18 cellular contexts compared by ENCODE assay signal in genomic region chr9:131092030-131092429, GRCh38. TPM values are rescaled to one million over a fixed set of nuclear protein-coding genes. Genes with fewer than 3 reads are reported as not detected.
DNase-seq lines count a peak whose midpoint lies in the region; ATAC-seq and TF ChIP-seq lines count a peak whose summit lies in the region.
"Had no signal": no experiment of that assay in that cellular context is flagged by ENCODE, and none has a peak within 500 bp of the region (broad histone marks: within the 10 kb centered on the region; RNA-seq: fewer than 3 reads in every experiment).

No MANE protein-coding gene starts in this region.

- H3K4me2 ChIP-seq in IMR-90 (ENCODE audit: low read depth, low read length): no peak overlapping the region
- no peak overlapping the region for H3K4me2 ChIP-seq in neural progenitor cell
- H3K4me2 ChIP-seq: GM23338 had no signal

- POLR2A ChIA-PET in IMR-90 (lab: Charles Lee; ENCODE audit: unreplicated experiment): no interaction called here

- no peak overlapping the region for H3K56ac ChIP-seq in IMR-90 (ENCODE audit: extremely low read depth, insufficient read depth, low read length)

- TF ChIP-seq CTCF in C4-2B (conservative IDR thresholded peaks at IDR 0.05) (no peak), IMR-90 (conservative IDR thresholded peaks at IDR 0.05; ENCODE audit: low read depth, low read length) (no peak), brain microvascular endothelial cell (IDR thresholded peaks at IDR 0.05; ENCODE audit: low read depth, low read length, missing control alignments) (no peak), neural progenitor cell (IDR thresholded peaks at IDR 0.05) (no peak), lower leg skin (IDR thresholded peaks at IDR 0.05) (no peak)

- no peak overlapping the region for H3K4me3 ChIP-seq in IMR-90 (ENCODE audit: insufficient read depth, low read depth, low read length)
- H3K4me3 ChIP-seq in brain microvascular endothelial cell (ENCODE audit: low read depth, low read length): no peak overlapping the region
- H3K4me3 ChIP-seq in neural progenitor cell: no peak overlapping the region
- H3K4me3 ChIP-seq in lower leg skin (ENCODE audit: low read depth, poor library complexity, severe bottlenecking): no peak overlapping the region
- H3K4me3 ChIP-seq: GM23338 had no signal

- CTCF ChIA-PET in IMR-90 (lab: Yijun Ruan, JAX): no interaction called here

- H2BK20ac ChIP-seq in IMR-90 (ENCODE audit: low read depth, low read length): no peak overlapping the region

- H3K27me3 Mint-ChIP-seq in neural progenitor cell (ENCODE audit: insufficient read depth, low read depth): peaks cover 14% of the 10 kb centered on the region

- H4K20me1 ChIP-seq in IMR-90 (ENCODE audit: insufficient read depth, low read length): no peaks in the 10 kb centered on the region
- H4K20me1 ChIP-seq in neural progenitor cell (ENCODE audit: low read depth): peaks cover under 1% of the 10 kb centered on the region

- TF ChIP-seq POLR2A in IMR-90 (IDR thresholded peaks at IDR 0.05; ENCODE audit: low read depth, low read length) (no peak), lower leg skin (IDR thresholded peaks at IDR 0.05) (no peak)

- no peak for ATAC-seq in IMR-90 (ENCODE audit: low read depth)
- ATAC-seq: GM23338, HCT116 had no signal

- peaks cover 21% of the 10 kb centered on the region for H3F3A ChIP-seq in neural progenitor cell (ENCODE audit: low read depth)

- 59% methylated on average over 3 of the region's 6 CpGs; no CpG with 5 or more reads in 1 of the 2 experiments for WGBS in IMR-90 (ENCODE audit: extremely low coverage in 2 of 2, insufficient read length in 1 of 2), 2 experiments
- 86 to 88% methylated on average over 3 to 6 of the region's 6 CpGs for WGBS in lower leg skin, 2 donors

- H3K4me1 ChIP-seq in IMR-90 (ENCODE audit: control insufficient read depth, insufficient read depth, low read length) (no peaks in the 10 kb centered on the region; the same call in 1 of the 2 replicates), neural progenitor cell (no peaks in the 10 kb centered on the region)
- H3K4me1 ChIP-seq: BE2C had no signal

- in situ Hi-C loops in IMR-90 (cut with MboI; ENCODE audit: low sequenced_read_pairs): no loop called here
- in situ Hi-C loops in brain microvascular endothelial cell (cut with HindIII; ENCODE audit: low pct_ligation_motif_present, low sequenced_read_pairs): no loop called here

- dilution Hi-C loops in IMR-90 (cut with HindIII; ENCODE audit: low sequenced_read_pairs, unreplicated experiment): no loop called here

- H3K79me2 ChIP-seq in neural progenitor cell (ENCODE audit: low read depth): peaks cover 1% of the 10 kb centered on the region

- DNase-seq in IMR-90 (no peak), brain microvascular endothelial cell (no peak), neural progenitor cell (ENCODE audit: low spot score) (no peak), lower leg skin (ENCODE audit: low spot score in 2 of 2) (no peak), COR-L47 (lab: John Stamatoyannopoulos, UW) (no peak), NAMALWA (ENCODE audit: low spot score) (no peak)
- DNase-seq: ACHN; BE2C; C1 segment of cervical spinal cord; CD4-positive, alpha-beta T cell; DMS153; DMS79; GDM1; H7; HFFc6 had no signal

- H2BK120ac ChIP-seq in IMR-90 (ENCODE audit: low read depth, low read length): no peak overlapping the region

- H4K91ac ChIP-seq in IMR-90 (ENCODE audit: insufficient read depth, low read depth, low read length): no peak overlapping the region

- BruUV-seq in IMR-90 (replicated peaks; lab: Mats Ljungman, UMichigan): no TSS peak

- H3K36me3 ChIP-seq in IMR-90 (ENCODE audit: control insufficient read depth, insufficient read depth, low read length) (no peaks in the 10 kb centered on the region), brain microvascular endothelial cell (replicated peaks) (no peaks in the 10 kb centered on the region), neural progenitor cell (no peaks in the 10 kb centered on the region)
- H3K36me3 ChIP-seq: BE2C had no signal

- no peak overlapping the region for H4K8ac ChIP-seq in IMR-90 (ENCODE audit: low read depth in 2 of 2, low read length in 2 of 2)

- no peaks in the 10 kb centered on the region for H3K9me1 ChIP-seq in IMR-90 (ENCODE audit: insufficient read depth, low read length)

- H2BK15ac ChIP-seq in IMR-90 (ENCODE audit: low read depth, low read length): no peak overlapping the region

- no peak overlapping the region for H2BK5ac ChIP-seq in IMR-90 (ENCODE audit: low read depth, low read length, poor library complexity, severe bottlenecking)

- H3K23ac ChIP-seq in IMR-90 (ENCODE audit: low read depth, low read length): no peak overlapping the region

- H4K5ac ChIP-seq in IMR-90 (ENCODE audit: low read depth, low read length): no peak overlapping the region

- H3K4me3 Mint-ChIP-seq in neural progenitor cell: no peak overlapping the region
- H3K4me3 Mint-ChIP-seq: CD4-positive, alpha-beta T cell; GM23338; HFFc6 had no signal

- TF ChIP-seq RAD21 in IMR-90 (IDR thresholded peaks at IDR 0.05; ENCODE audit: low read length): no peak

- H3K79me1 ChIP-seq in IMR-90 (ENCODE audit: low read depth in 1 of 2, low read length in 2 of 2): no peaks in the 10 kb centered on the region

- H3K4me1 Mint-ChIP-seq in neural progenitor cell: peaks cover 14% of the 10 kb centered on the region

- H3K18ac ChIP-seq in IMR-90 (ENCODE audit: low read depth, low read length): no peak overlapping the region

- no peak overlapping the region for H2AK5ac ChIP-seq in IMR-90 (ENCODE audit: low read depth, low read length)

- H3K9ac ChIP-seq in IMR-90 (ENCODE audit: low read depth, low read length): no peak overlapping the region
- no peak overlapping the region for H3K9ac ChIP-seq in neural progenitor cell

- H3K14ac ChIP-seq in IMR-90 (replicated peaks; ENCODE audit: low read depth, low read length): no peak overlapping the region

- H3K27ac Mint-ChIP-seq in neural progenitor cell: peak overlapping the region; percentile 66
- H3K27ac Mint-ChIP-seq: CD4-positive, alpha-beta T cell; GM23338; HFFc6 had no signal

- peak overlapping the region; percentile 70 for H2AK9ac ChIP-seq in IMR-90 (replicated peaks; ENCODE audit: low read depth, low read length, poor library complexity)

- H3K27me3 ChIP-seq in IMR-90 (ENCODE audit: control insufficient read depth, insufficient read depth, low read length): peaks cover 58% of the 10 kb centered on the region
- H3K27me3 ChIP-seq in brain microvascular endothelial cell (replicated peaks): peaks cover 58% of the 10 kb centered on the region
- H3K27me3 ChIP-seq in neural progenitor cell: no peaks in the 10 kb centered on the region

- no peaks in the 10 kb centered on the region for H3K9me3 Mint-ChIP-seq in neural progenitor cell
- H3K9me3 Mint-ChIP-seq: CD4-positive, alpha-beta T cell; GM23338; HFFc6 had no signal

- H3K9me3 ChIP-seq in IMR-90 (ENCODE audit: control insufficient read depth, insufficient read depth, low read length): 0 out of 2 replicates have a peak, but pooled peaks cover 2% of the 10 kb centered on the region
- no peaks in the 10 kb centered on the region for H3K9me3 ChIP-seq in neural progenitor cell (ENCODE audit: low read depth)
- H3K9me3 ChIP-seq: BE2C had no signal

- intact Hi-C loops in IMR-90 (cut with micrococcal nuclease) (no loop called here), lower leg skin (cut with DNase I; ENCODE audit: low total_unique reads) (no loop called here)

- H3K27ac ChIP-seq in C4-2B (peak overlapping the region; percentile 49), IMR-90 (ENCODE audit: insufficient read depth, low read length) (no peak overlapping the region), brain microvascular endothelial cell (peak overlapping the region; percentile 16), neural progenitor cell (no peak overlapping the region)

- no peaks in the 10 kb centered on the region for H3K36me3 Mint-ChIP-seq in neural progenitor cell

- no peak overlapping the region for H3K4ac ChIP-seq in IMR-90 (ENCODE audit: low read depth, low read length)

- H2AFZ ChIP-seq in IMR-90 (replicated peaks; ENCODE audit: low read length, poor library complexity): no peak overlapping the region
- no peak overlapping the region for H2AFZ ChIP-seq in neural progenitor cell (replicated peaks)
- H2AFZ ChIP-seq: GM23338 had no signal

TF ChIP-seq in IMR-90, 13 proteins besides CTCF, POLR2A, EP300 and RAD21 (continues in another document):
- TF ChIP-seq RFX5 (IDR thresholded peaks at IDR 0.05; ENCODE audit: low read depth, low read length): no peak
- TF ChIP-seq FOS (IDR thresholded peaks at IDR 0.05; ENCODE audit: low read depth, low read length): no peak
- no peak for TF ChIP-seq NFE2L2 (IDR thresholded peaks at IDR 0.05; ENCODE audit: low read depth, low read length)
- TF ChIP-seq, protein P1, sequence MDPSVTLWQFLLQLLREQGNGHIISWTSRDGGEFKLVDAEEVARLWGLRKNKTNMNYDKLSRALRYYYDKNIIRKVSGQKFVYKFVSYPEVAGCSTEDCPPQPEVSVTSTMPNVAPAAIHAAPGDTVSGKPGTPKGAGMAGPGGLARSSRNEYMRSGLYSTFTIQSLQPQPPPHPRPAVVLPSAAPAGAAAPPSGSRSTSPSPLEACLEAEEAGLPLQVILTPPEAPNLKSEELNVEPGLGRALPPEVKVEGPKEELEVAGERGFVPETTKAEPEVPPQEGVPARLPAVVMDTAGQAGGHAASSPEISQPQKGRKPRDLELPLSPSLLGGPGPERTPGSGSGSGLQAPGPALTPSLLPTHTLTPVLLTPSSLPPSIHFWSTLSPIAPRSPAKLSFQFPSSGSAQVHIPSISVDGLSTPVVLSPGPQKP (IDR thresholded peaks at IDR 0.05; ENCODE audit: borderline replicate concordance, low read depth, low read length): no peak
- no peak for TF ChIP-seq RCOR1 (IDR thresholded peaks at IDR 0.05; ENCODE audit: insufficient replicate concordance, low read length)
- TF ChIP-seq MXI1 (IDR thresholded peaks at IDR 0.05; ENCODE audit: borderline replicate concordance, low read depth, low read length): no peak
- no peak for TF ChIP-seq MAFK (IDR thresholded peaks at IDR 0.05; ENCODE audit: low read depth, low read length)
- no peak for TF ChIP-seq MAZ (IDR thresholded peaks at IDR 0.05; ENCODE audit: borderline replicate concordance, low read depth, low read length)
- TF ChIP-seq SMC3 (IDR thresholded peaks at IDR 0.05; ENCODE audit: low read depth, low read length): no peak

RNA-seq across cellular contexts. Expression of gene AIF1L, which starts 4.3 kb away (rescaled TPM):
- total RNA-seq in IMR-90 (2012; rRNA removed) (0.18 and 0.28 TPM in 2 replicates), neural progenitor cell (ENCODE audit: low replicate concordance) (69.0 and 95.1 TPM in 2 replicates), lower leg skin (10 to 100 TPM; 17.2 to 33.0 (median 20.7) TPM)
- polyA plus RNA-seq in IMR-90 (2012; rRNA removed): 0.09 and 0.19 TPM in 2 replicates
- polyA plus RNA-seq in IMR-90 (2012; cell fraction: cytosol; rRNA removed): 0.06 and 0.08 TPM in 2 replicates
- 0.14 and 0.18 TPM in 2 replicates for polyA plus RNA-seq in IMR-90 (2012; cell fraction: nucleus; rRNA removed; ENCODE audit: low replicate concordance)
- total RNA-seq: CD4-positive, alpha-beta T cell had no signal

RNA-seq across cellular contexts. Expression of gene NUP214, which starts 33.4 kb away (rescaled TPM):
- 6.9 and 7.9 TPM in 2 replicates for total RNA-seq in IMR-90 (2012; rRNA removed)
- 13.3 and 13.4 TPM in 2 replicates for polyA plus RNA-seq in IMR-90 (2012; rRNA removed)
- polyA plus RNA-seq in IMR-90 (2012; cell fraction: cytosol; rRNA removed): 11.3 and 21.0 TPM in 2 replicates
- polyA plus RNA-seq in IMR-90 (2012; cell fraction: nucleus; rRNA removed; ENCODE audit: low replicate concordance): 21.5 and 30.0 TPM in 2 replicates
- 21.1 and 37.6 TPM in 2 replicates for total RNA-seq in neural progenitor cell (ENCODE audit: low replicate concordance)
- total RNA-seq in lower leg skin: 10 to 100 TPM; 33.8 to 64.4 (median 39.8) TPM

Comparison
In these comparisons a context has a peak if more than half of its experiments do, and no peak if none do; other contexts are left out.
1. H3K27ac ChIP-seq: peak in C4-2B (single experiment) and brain microvascular endothelial cell (single experiment); none in IMR-90 (single experiment) and neural progenitor cell (single experiment).
2. RNA of gene AIF1L, which starts 4.3 kb away (total RNA-seq): 69.0 to 95.1 TPM in neural progenitor cell and 17.2 to 33.0 TPM in lower leg skin; 0.18 to 0.28 TPM in IMR-90; every median in the first group is over 10 times any median in the second.